Comparison of ENCODE assay signal across 31 cellular contexts in the genomic region with DNA sequence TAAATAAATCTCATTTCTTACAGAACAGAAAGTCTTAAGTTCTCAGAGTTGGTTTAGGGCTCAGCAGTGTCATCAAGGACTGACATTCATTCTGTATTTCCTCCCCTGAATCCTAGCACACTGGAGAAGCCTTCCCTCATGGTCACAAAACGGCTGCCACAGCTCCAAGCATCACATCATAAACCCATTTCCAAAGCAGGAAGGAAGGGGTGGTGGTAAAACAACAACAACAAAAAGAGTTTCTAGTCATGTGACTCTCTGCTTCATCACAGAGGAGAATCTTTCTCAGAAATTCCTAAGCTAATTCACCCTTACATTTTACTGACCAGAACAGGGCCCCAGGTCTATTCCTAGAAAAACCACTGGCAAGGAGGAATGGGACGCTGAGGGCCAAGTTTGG.
"Had no signal": no experiment of that assay in that cellular context is flagged by ENCODE, and none has a peak within 500 bp of the region (broad histone marks: within the 10 kb centered on the region; RNA-seq: fewer than 3 reads in every experiment).

No MANE protein-coding gene starts in this region.

- H3K36me3 ChIP-seq: brain microvascular endothelial cell, MG63, WERI-Rb-1 had no signal

- ATAC-seq: activated CD8-positive, alpha-beta T cell treated with anti-CD3 and anti-CD28 coated beads, Interleukin-2, amount 10 ng/mL, durations not matched to agents 7 days and 5 days; Right ventricle myocardium inferior had no signal

- H2AFZ ChIP-seq: PC-9 had no signal

- H3K4me3 ChIP-seq: MG63, PC-9, SK-N-MC had no signal

- H3K27ac ChIP-seq: brain microvascular endothelial cell, PC-9, RWPE1, SK-N-MC, WERI-Rb-1 had no signal

- H3K4me2 ChIP-seq: PC-9 had no signal

- FAIRE-seq: RCC 7860 had no signal

- H3K27me3 ChIP-seq: brain microvascular endothelial cell, MG63 had no signal

- DNase-seq: activated CD4-positive, alpha-beta T cell treated with anti-CD3 and anti-CD28 coated beads, Interleukin-2, amount 10 ng/mL, durations not matched to agents 24 days and 14 days; activated CD4-positive, alpha-beta T cell treated with anti-CD3 and anti-CD28 coated beads, Interleukin-2, amount 50 U/mL, for 4 hours; activated CD8-positive, alpha-beta T cell treated with anti-CD3 and anti-CD28 coated beads, Interleukin-2, amount 10 ng/mL, durations not matched to agents 7 days and 5 days; activated effector memory CD4-positive, alpha-beta T cell treated with Interleukin-2 at 50 U/mL for 16 hours; activated naive CD4-positive, alpha-beta T cell treated with anti-CD3 and anti-CD28 coated beads, Interleukin-2, amount 10 ng/mL, durations not matched to agents 7 days and 5 days; activated naive CD8-positive, alpha-beta T cell treated with anti-CD3 and anti-CD28 coated beads for 36 hours; activated T-cell treated with anti-CD3 and anti-CD28 coated beads, Interleukin-2, amount 50 U/mL, for 24 hours; amniotic stem cell; aorta; brain microvascular endothelial cell; central memory CD4-positive, alpha-beta T cell; Kasumi-1; KBM-7; MG63; MV-4-11; NCI-H1092; NCI-H1436 treated with DMSO at 0.1 percent for 48 hours; NCI-H1694 treated with DMSO at 0.1 percent for 48 hours; NCI-H2029; NCI-H345; NCI-H526; NCI-H748 treated with DMSO at 0.1 percent for 48 hours; NK-92 treated with Interleukin-12 subunit alpha and Interleukin-12 subunit beta, amount 100 ng/mL, for 24 hours; PC-9; SIG-M5; T1000; WERI-Rb-1 had no signal

- H3K9me3 ChIP-seq: MG63 had no signal
